ENCODE assay signal across 7 cellular contexts in genomic region chr17:73369817-73370490, GRCh38. TPM values are rescaled to one million over a fixed set of nuclear protein-coding genes. Genes with fewer than 3 reads are reported as not detected.
A peak's percentile ranks its signal among the peaks of the same experiment; 100 is the strongest.
DNase-seq lines count a peak whose midpoint lies in the region; TF ChIP-seq lines count a peak whose summit lies in the region.
"Not testable (repeated sequence)": the region's sequence is repeated elsewhere in the genome, so short reads cannot be mapped to it uniquely, and the experiment has no call there.

No MANE protein-coding gene starts in this region.

- not testable (repeated sequence) for H3K9ac ChIP-seq in smooth muscle cell (ENCODE audit: low read depth)

- not testable (repeated sequence) for H3K36me3 ChIP-seq in smooth muscle cell (ENCODE audit: low read depth)

- not testable (repeated sequence) for H3K4me3 ChIP-seq in cardiac fibroblast (replicated peaks in 1 of 2; ENCODE audit: low read depth in 2 of 2, low read length in 2 of 2); smooth muscle cell

- H2AFZ ChIP-seq in smooth muscle cell (ENCODE audit: low read depth) = not testable (repeated sequence)

- not testable (repeated sequence) for H3K9me3 ChIP-seq in smooth muscle cell (replicated peaks; ENCODE audit: low read depth)

- not testable (repeated sequence) for H3K79me2 ChIP-seq in smooth muscle cell (ENCODE audit: low read depth)

- DNase-seq in HT1080 (ENCODE audit: low read depth) (peak; percentile 80), NCI-H82 treated with DMSO at 0.1 percent for 48 hours (lab: John Stamatoyannopoulos, UW; ENCODE audit: unreplicated experiment) (peak; percentile 50), cardiac fibroblast (ENCODE audit: low read depth in 2 of 2) (peak; percentile 82 to 84), inferior parietal cortex (ENCODE audit: extremely low spot score) (peak; percentile 91), smooth muscle cell (lab: John Stamatoyannopoulos, UW; ENCODE audit: unreplicated experiment) (peak; percentile 75)
- peak; percentile 87 for DNase-seq in activated CD4-positive, alpha-beta T cell treated with anti-CD3 and anti-CD28 coated beads for 48 hours

- H3K27ac ChIP-seq in smooth muscle cell (ENCODE audit: low read depth) = not testable (repeated sequence)

- not testable (repeated sequence) for H3K27me3 ChIP-seq in smooth muscle cell (ENCODE audit: low read depth)

- 38% methylated on average over 14 of the region's 14 CpGs for WGBS in smooth muscle cell (ENCODE audit: low lambda C conversion rate)

- not testable (repeated sequence) for H3F3A ChIP-seq in smooth muscle cell (ENCODE audit: low read depth)

- peak; percentile 67 for TF ChIP-seq CTCF in GM12874 (IDR thresholded peaks at IDR 0.05; ENCODE audit: insufficient read depth, low read depth, low read length)
- peak; percentile 77 for TF ChIP-seq CTCF in cardiac fibroblast (IDR thresholded peaks at IDR 0.05; ENCODE audit: low read depth, low read length)
- TF ChIP-seq CTCF in smooth muscle cell (IDR thresholded peaks at IDR 0.05; ENCODE audit: borderline replicate concordance, insufficient read depth, poor library complexity, severe bottlenecking) = peak; percentile 97

- H3K4me2 ChIP-seq in smooth muscle cell = not testable (repeated sequence)

- peaks cover 12% of the 10 kb centered on the region for H3K4me1 ChIP-seq in smooth muscle cell (ENCODE audit: low read depth)

- not testable (repeated sequence) for H4K20me1 ChIP-seq in smooth muscle cell (ENCODE audit: low read depth)

RNA-seq across cellular contexts. Expression of gene CDC42EP4, which starts 58.2 kb away (rescaled TPM):
- total RNA-seq in HT1080 (2014; rRNA removed; shearing (Covaris generic)) = 27.2 and 37.0 TPM in 2 replicates
- polyA plus RNA-seq in HT1080 (2015; cell fraction: cytosol; rRNA removed) = 29.5 and 32.4 TPM in 2 replicates
- polyA plus RNA-seq in HT1080 (2015; cell fraction: nucleus; rRNA removed) = 14.0 and 16.8 TPM in 2 replicates
- 13.4 and 15.1 TPM in 2 replicates for total RNA-seq in smooth muscle cell
- 21.2 and 21.4 TPM in 2 replicates for polyA plus RNA-seq in smooth muscle cell
